In the genomic region with DNA sequence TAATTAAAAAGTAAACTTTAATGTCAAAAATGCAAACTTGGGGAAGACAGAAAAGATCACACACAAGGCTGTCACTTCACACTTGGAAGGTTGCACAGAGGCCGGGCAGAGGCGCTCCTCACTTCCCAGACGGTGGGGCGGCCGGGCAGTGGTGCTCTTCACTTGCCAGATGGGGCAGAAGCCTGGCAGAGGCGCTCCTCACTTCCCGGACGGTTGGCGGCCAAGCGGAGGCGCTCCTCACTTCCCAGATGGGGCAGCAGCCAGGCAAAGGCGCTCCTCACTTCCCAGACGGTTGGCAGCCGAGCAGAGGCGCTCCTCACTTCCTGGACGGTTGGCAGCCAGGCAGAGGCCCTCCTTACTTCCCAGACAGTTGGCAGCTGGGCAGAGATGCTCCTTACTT, we compare ENCODE assay signal across 29 cellular contexts. TPM values are rescaled to one million over a fixed set of nuclear protein-coding genes. Genes with fewer than 3 reads are reported as not detected.
A peak's percentile ranks its signal among the peaks of the same experiment; 100 is the strongest.
DNase-seq lines count a peak whose midpoint lies in the region; ATAC-seq, FAIRE-seq and TF ChIP-seq lines count a peak whose summit lies in the region.
"Had no signal": no experiment of that assay in that cellular context is flagged by ENCODE, and none has a peak within 500 bp of the region (broad histone marks: within the 10 kb centered on the region; RNA-seq: fewer than 3 reads in every experiment).

No MANE protein-coding gene starts in this region.

- TF ChIP-seq EP300 in HepG2 (IDR thresholded peaks at IDR 0.05; ENCODE audit: low read depth in 2 of 2, low read length in 2 of 2) (no peak), HepG2 (CRISPR knock-in tag; IDR thresholded peaks at IDR 0.05; ENCODE audit: borderline replicate concordance) (no peak)

- CTCF ChIA-PET in HepG2 (lab: Yijun Ruan, JAX; ENCODE audit: low intra/inter-chr PET ratio, low total read pairs): no interaction called here

- H3K4me3 ChIP-seq in HepG2 (replicated peaks in 1 of 3; ENCODE audit: insufficient read depth in 1 of 3, low read depth in 2 of 3, low read length in 3 of 3): no peak overlapping the region
- no peak overlapping the region for H3K4me3 ChIP-seq in right lobe of liver
- no peak overlapping the region for H3K4me3 ChIP-seq in upper lobe of right lung
- H3K4me3 ChIP-seq: BLaER1, GM12878 had no signal

- no peak overlapping the region for H3K27ac ChIP-seq in HepG2 (ENCODE audit: extremely low read length, insufficient read depth, low read length)
- H3K27ac ChIP-seq in right lobe of liver: no peak overlapping the region
- no peak overlapping the region for H3K27ac ChIP-seq in upper lobe of right lung
- H3K27ac ChIP-seq: BLaER1 had no signal

- H3K4me2 ChIP-seq in HepG2 (ENCODE audit: low read depth, low read length): no peak overlapping the region
- H3K4me2 ChIP-seq: BLaER1 had no signal

- no peak for FAIRE-seq in HepG2 (lab: Jason Lieb, UNC)
- FAIRE-seq: A204.1, GM12878, GM12892, GM18507 had no signal

- H3K9me3 ChIP-seq in HepG2 (ENCODE audit: low read length) (no peaks in the 10 kb centered on the region), right lobe of liver (no peaks in the 10 kb centered on the region), upper lobe of right lung (no peaks in the 10 kb centered on the region)
- H3K9me3 ChIP-seq: BE2C, BLaER1 had no signal

- no peak overlapping the region for H3K9ac ChIP-seq in HepG2 (ENCODE audit: insufficient read depth, low read depth, low read length)
- H3K9ac ChIP-seq: BLaER1 had no signal

- POLR2A ChIA-PET in HepG2 (lab: Yijun Ruan, JAX): no interaction called here

- H3K4me1 ChIP-seq in HepG2 (ENCODE audit: insufficient read depth, low read length) (no peaks in the 10 kb centered on the region), right lobe of liver (no peaks in the 10 kb centered on the region), upper lobe of right lung (no peaks in the 10 kb centered on the region)
- H3K4me1 ChIP-seq: BE2C had no signal

- H3K36me3 ChIP-seq in HepG2 (replicated peaks in 1 of 2; ENCODE audit: control insufficient read depth in 1 of 2, insufficient read depth in 2 of 2, low read length in 2 of 2) (no peaks in the 10 kb centered on the region), right lobe of liver (no peaks in the 10 kb centered on the region), upper lobe of right lung (no peaks in the 10 kb centered on the region)
- H3K36me3 ChIP-seq: BE2C, BLaER1 had no signal

- no peak overlapping the region for H2AFZ ChIP-seq in HepG2 (ENCODE audit: low read length)

- H4K20me1 ChIP-seq in HepG2 (ENCODE audit: insufficient read depth, low read length): no peaks in the 10 kb centered on the region
- H4K20me1 ChIP-seq: BLaER1 had no signal

- no peak for TF ChIP-seq POLR2A in HepG2 (IDR thresholded peaks at IDR 0.05; ENCODE audit: insufficient read depth in 1 of 2, low read depth in 2 of 2, low read length in 2 of 2)
- TF ChIP-seq POLR2A in right lobe of liver (IDR thresholded peaks at IDR 0.05): no peak

- DNase-seq in HepG2 (ENCODE audit: low spot score) (no peak), right lobe of liver (no peak), NCI-H446 treated with DMSO at 0.1 percent for 48 hours (lab: John Stamatoyannopoulos, UW) (peak; percentile 82), upper lobe of right lung (peak; percentile 38), NCI-H1694 (lab: John Stamatoyannopoulos, UW) (no peak)
- DNase-seq: 8988T; ACHN; BE2C; C1 segment of cervical spinal cord; CD4-positive, alpha-beta memory T cell; CD4-positive, CD25-positive, alpha-beta regulatory T cell; CD8-positive, alpha-beta memory T cell; COR-L47; DMS 273 treated with DMSO at 0.1 percent for 48 hours; DMS153; DMS53; DMS79; DND-41; EL; GDM1 had no signal

- no TSS peak for BruUV-seq in HepG2 (replicated peaks; lab: Mats Ljungman, UMichigan)

- in situ Hi-C loops in HepG2 (cut with HindIII; ENCODE audit: extremely low pct_ligation_motif_present, low pct_unique_long_range_greater_than_20kb): no loop called here

- TF ChIP-seq CTCF in HepG2 (CRISPR knock-in tag; IDR thresholded peaks at IDR 0.05) (0 out of 2 replicates have a peak, but pooled peaks have one; percentile 6), right lobe of liver (IDR thresholded peaks at IDR 0.05) (no peak), upper lobe of right lung (IDR thresholded peaks at IDR 0.05) (no peak)

- no peaks in the 10 kb centered on the region for H3K79me2 ChIP-seq in HepG2 (ENCODE audit: insufficient read depth, low read length)

- WGBS in HepG2 (ENCODE audit: low lambda C conversion rate): 53% methylated on average over 5 of the region's 16 CpGs
- 81% methylated on average over 8 of the region's 16 CpGs for WGBS in right lobe of liver (ENCODE audit: insufficient coverage, low coverage, low lambda C conversion rate, missing lambda C conversion rate)

- no peaks in the 10 kb centered on the region; a peak in 1 of 5 replicates for H3K27me3 ChIP-seq in HepG2 (ENCODE audit: control insufficient read depth in 1 of 2, insufficient read depth in 2 of 2, low read length in 2 of 2)
- H3K27me3 ChIP-seq in right lobe of liver: no peaks in the 10 kb centered on the region
- no peaks in the 10 kb centered on the region for H3K27me3 ChIP-seq in upper lobe of right lung
- H3K27me3 ChIP-seq: BE2C, BLaER1 had no signal

- ATAC-seq in HepG2: no peak; the same call in 2 of the 3 replicates
- ATAC-seq in right lobe of liver: no peak
- ATAC-seq in upper lobe of right lung: no peak
- ATAC-seq in GM19324 (IDR thresholded peaks at IDR 0.05; ENCODE audit: low FRiP score, unreplicated experiment): no peak
- ATAC-seq: GM12878 had no signal

- intact Hi-C loops in HepG2 (cut with micrococcal nuclease; ENCODE audit: unreplicated experiment) (no loop called here), right lobe of liver (cut with DNase I) (no loop called here), upper lobe of right lung (cut with DNase I) (no loop called here)

- no peak for TF ChIP-seq RAD21 in HepG2 (CRISPR knock-in tag; IDR thresholded peaks at IDR 0.05)

RNA-seq across cellular contexts. Expression of gene IL6R, which starts 25.8 kb away (rescaled TPM):
- total RNA-seq in HepG2 (2016; rRNA removed; fragmentation: Illumina TruSeq; extraction: Trizol) (3.5 and 5.0 TPM in 2 replicates), right lobe of liver (100 to 1,000 TPM in 2 of 6 experiments, 10 to 100 TPM in 4; 32.2 to 145 (median 68.2) TPM), upper lobe of right lung (60.2 TPM)
- 0.71 and 0.91 TPM in 2 replicates for total RNA-seq in HepG2 (2016; cell fraction: cytosol; rRNA removed; fragmentation: Illumina TruSeq; extraction: Trizol; ENCODE audit: low read depth)
- total RNA-seq in HepG2 (2016; cell fraction: insoluble cytoplasmic fraction; rRNA removed; fragmentation: Illumina TruSeq; extraction: Trizol): 1.9 and 4.6 TPM in 2 replicates
- total RNA-seq in HepG2 (2016; cell fraction: membrane; rRNA removed; fragmentation: Illumina TruSeq; extraction: Trizol): 1.2 and 1.3 TPM in 2 replicates
- 3.7 and 4.0 TPM in 2 replicates for total RNA-seq in HepG2 (2016; cell fraction: nucleus; rRNA removed; fragmentation: Illumina TruSeq; extraction: Trizol)
- 24.5 and 30.5 TPM in 2 replicates for polyA plus RNA-seq in HepG2 (2011; rRNA removed)
- 15.2 and 20.2 TPM in 2 replicates for polyA plus RNA-seq in HepG2 (2011; cell fraction: cytosol; rRNA removed)
- polyA plus RNA-seq in HepG2 (2011; cell fraction: nucleus; rRNA removed): 15.9 and 16.7 TPM in 2 replicates
- polyA plus RNA-seq in HepG2 (2012): 13.7 and 18.5 TPM in 2 replicates
- 0.28 and 0.32 TPM in 2 replicates for polyA plus RNA-seq in HepG2 (2016; cell fraction: cytosol; fragmentation: Illumina TruSeq; extraction: Trizol; ENCODE audit: low read depth)
- 1.4 and 2.1 TPM in 2 replicates for polyA plus RNA-seq in HepG2 (2016; cell fraction: insoluble cytoplasmic fraction; fragmentation: Illumina TruSeq; extraction: Trizol; ENCODE audit: low read depth)
- 0.60 and 0.65 TPM in 2 replicates for polyA plus RNA-seq in HepG2 (2016; cell fraction: membrane; fragmentation: Illumina TruSeq; extraction: Trizol; ENCODE audit: low read depth)
- 4.0 and 4.9 TPM in 2 replicates for polyA plus RNA-seq in HepG2 (2016; cell fraction: nucleus; fragmentation: Illumina TruSeq; extraction: Trizol; ENCODE audit: insufficient read depth, low read depth)
- 13.3 and 63.4 TPM in 2 replicates for polyA minus RNA-seq in HepG2 (2011; rRNA and poly(A)+ RNA removed; ENCODE audit: low replicate concordance)
- 10.3 and 13.7 TPM in 2 replicates for polyA minus RNA-seq in HepG2 (2011; cell fraction: cytosol; rRNA and poly(A)+ RNA removed)
- polyA minus RNA-seq in HepG2 (2011; cell fraction: nucleus; rRNA and poly(A)+ RNA removed): 13.4 and 13.8 TPM in 2 replicates

RNA-seq across cellular contexts. Expression of gene ATP8B2, which starts 54.0 kb away (rescaled TPM):
- total RNA-seq in HepG2 (2016; rRNA removed; fragmentation: Illumina TruSeq; extraction: Trizol) (31.3 and 39.3 TPM in 2 replicates), right lobe of liver (1 to 10 TPM; 1.9 to 8.2 (median 3.2) TPM), upper lobe of right lung (35.2 TPM)
- 9.3 and 9.4 TPM in 2 replicates for total RNA-seq in HepG2 (2016; cell fraction: cytosol; rRNA removed; fragmentation: Illumina TruSeq; extraction: Trizol; ENCODE audit: low read depth)
- 28.1 and 34.6 TPM in 2 replicates for total RNA-seq in HepG2 (2016; cell fraction: insoluble cytoplasmic fraction; rRNA removed; fragmentation: Illumina TruSeq; extraction: Trizol)
- 28.0 and 30.5 TPM in 2 replicates for total RNA-seq in HepG2 (2016; cell fraction: membrane; rRNA removed; fragmentation: Illumina TruSeq; extraction: Trizol)
- 23.7 and 30.6 TPM in 2 replicates for total RNA-seq in HepG2 (2016; cell fraction: nucleus; rRNA removed; fragmentation: Illumina TruSeq; extraction: Trizol)
- 20.4 and 23.9 TPM in 2 replicates for polyA plus RNA-seq in HepG2 (2011; rRNA removed)
- polyA plus RNA-seq in HepG2 (2011; cell fraction: cytosol; rRNA removed): 17.7 and 29.9 TPM in 2 replicates
- polyA plus RNA-seq in HepG2 (2011; cell fraction: nucleus; rRNA removed): 67.2 and 84.5 TPM in 2 replicates
- 11.1 and 14.4 TPM in 2 replicates for polyA plus RNA-seq in HepG2 (2012)
- 4.4 and 4.7 TPM in 2 replicates for polyA plus RNA-seq in HepG2 (2016; cell fraction: cytosol; fragmentation: Illumina TruSeq; extraction: Trizol; ENCODE audit: low read depth)
- 15.2 and 18.9 TPM in 2 replicates for polyA plus RNA-seq in HepG2 (2016; cell fraction: insoluble cytoplasmic fraction; fragmentation: Illumina TruSeq; extraction: Trizol; ENCODE audit: low read depth)
- 15.5 and 17.2 TPM in 2 replicates for polyA plus RNA-seq in HepG2 (2016; cell fraction: membrane; fragmentation: Illumina TruSeq; extraction: Trizol; ENCODE audit: low read depth)
- 31.3 and 36.4 TPM in 2 replicates for polyA plus RNA-seq in HepG2 (2016; cell fraction: nucleus; fragmentation: Illumina TruSeq; extraction: Trizol; ENCODE audit: insufficient read depth, low read depth)
- polyA minus RNA-seq in HepG2 (2011; rRNA and poly(A)+ RNA removed; ENCODE audit: low replicate concordance): 1.0 and 52.3 TPM in 2 replicates
- polyA minus RNA-seq in HepG2 (2011; cell fraction: cytosol; rRNA and poly(A)+ RNA removed): 13.5 and 15.3 TPM in 2 replicates
- polyA minus RNA-seq in HepG2 (2011; cell fraction: nucleus; rRNA and poly(A)+ RNA removed): 22.4 and 25.2 TPM in 2 replicates

RNA-seq across cellular contexts. Expression of gene AQP10, which starts 58.4 kb away (rescaled TPM):
- total RNA-seq in HepG2 (2016; rRNA removed; fragmentation: Illumina TruSeq; extraction: Trizol) (not detected in 2 replicates), right lobe of liver (not detected), upper lobe of right lung (0.64 TPM)
- not detected in 2 replicates for total RNA-seq in HepG2 (2016; cell fraction: cytosol; rRNA removed; fragmentation: Illumina TruSeq; extraction: Trizol; ENCODE audit: low read depth)
- total RNA-seq in HepG2 (2016; cell fraction: insoluble cytoplasmic fraction; rRNA removed; fragmentation: Illumina TruSeq; extraction: Trizol): not detected in 2 replicates
- not detected in 2 replicates for total RNA-seq in HepG2 (2016; cell fraction: membrane; rRNA removed; fragmentation: Illumina TruSeq; extraction: Trizol)
- not detected in 2 replicates for total RNA-seq in HepG2 (2016; cell fraction: nucleus; rRNA removed; fragmentation: Illumina TruSeq; extraction: Trizol)
- polyA plus RNA-seq in HepG2 (2011; rRNA removed): 0.30 and 0.38 TPM in 2 replicates
- polyA plus RNA-seq in HepG2 (2011; cell fraction: cytosol; rRNA removed): 0.16 and 0.28 TPM in 2 replicates
- polyA plus RNA-seq in HepG2 (2011; cell fraction: nucleus; rRNA removed): 0.73 and 0.74 TPM in 2 replicates
- polyA plus RNA-seq in HepG2 (2012): 0.13 and 0.15 TPM in 2 replicates
- polyA plus RNA-seq in HepG2 (2016; cell fraction: cytosol; fragmentation: Illumina TruSeq; extraction: Trizol; ENCODE audit: low read depth): not detected in 2 replicates
- polyA plus RNA-seq in HepG2 (2016; cell fraction: insoluble cytoplasmic fraction; fragmentation: Illumina TruSeq; extraction: Trizol; ENCODE audit: low read depth): not detected in 2 replicates
- polyA plus RNA-seq in HepG2 (2016; cell fraction: membrane; fragmentation: Illumina TruSeq; extraction: Trizol; ENCODE audit: low read depth): not detected in 2 replicates
- not detected in 2 replicates for polyA plus RNA-seq in HepG2 (2016; cell fraction: nucleus; fragmentation: Illumina TruSeq; extraction: Trizol; ENCODE audit: insufficient read depth, low read depth)
- polyA minus RNA-seq in HepG2 (2011; rRNA and poly(A)+ RNA removed; ENCODE audit: low replicate concordance): 0.30 TPM in 1 of 2 replicates, not detected in the other
- not detected in 2 replicates for polyA minus RNA-seq in HepG2 (2011; cell fraction: cytosol; rRNA and poly(A)+ RNA removed)
- polyA minus RNA-seq in HepG2 (2011; cell fraction: nucleus; rRNA and poly(A)+ RNA removed): 0.26 TPM in 1 of 2 replicates, not detected in the other
- total RNA-seq: A673; CD4-positive, alpha-beta memory T cell; CD8-positive, alpha-beta memory T cell; Daoy; GM12878 had no signal
- polyA plus RNA-seq: AG04450; CD4-positive, alpha-beta memory T cell; CD4-positive, CD25-positive, alpha-beta regulatory T cell; CD8-positive, alpha-beta memory T cell; GM12878 had no signal

Comparison
In these comparisons a context has a peak if more than half of its experiments do, and no peak if none do; other contexts are left out.
1. RNA of gene IL6R, which starts 25.8 kb away (total RNA-seq): 32.2 to 145 TPM in right lobe of liver and 60.2 TPM in upper lobe of right lung (single experiment); 0.71 to 5.0 TPM in HepG2; every median in the first group is over 4 times any median in the second.
2. DNase-seq: peak in NCI-H446 treated with DMSO at 0.1 percent for 48 hours (single experiment) and upper lobe of right lung (single experiment); none in HepG2 (single experiment), right lobe of liver (0 of 3) and NCI-H1694 (single experiment).